Comparison of ENCODE assay signal across 10 cellular contexts in the genomic region with DNA sequence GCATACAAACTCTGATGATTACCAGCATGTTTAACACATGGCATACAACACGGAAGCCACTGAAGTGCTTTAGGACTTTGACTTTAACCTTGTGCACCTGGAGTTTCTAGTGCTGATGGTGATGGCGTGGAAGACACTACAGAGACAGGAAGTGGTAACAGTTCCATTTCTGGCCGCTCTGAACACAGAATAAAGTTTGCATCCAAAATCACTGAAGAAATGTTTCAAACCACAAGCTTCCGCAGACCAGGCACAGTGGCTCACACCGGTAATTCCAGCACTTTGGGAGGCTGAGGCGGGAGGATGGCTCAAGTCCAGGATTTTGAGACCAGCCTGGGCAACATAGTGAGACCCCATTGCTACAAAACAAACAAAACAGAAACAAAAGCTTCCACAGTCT. TPM values are rescaled to one million over a fixed set of nuclear protein-coding genes. Genes with fewer than 3 reads are reported as not detected.
A peak's percentile ranks its signal among the peaks of the same experiment; 100 is the strongest.
DNase-seq lines count a peak whose midpoint lies in the region; ATAC-seq and TF ChIP-seq lines count a peak whose summit lies in the region.
"Had no signal": no experiment of that assay in that cellular context is flagged by ENCODE, and none has a peak within 500 bp of the region (broad histone marks: within the 10 kb centered on the region; RNA-seq: fewer than 3 reads in every experiment).

No MANE protein-coding gene starts in this region.

- peak overlapping the region; percentile 31; the same call in 1 of the 2 replicates for H2AFZ ChIP-seq in KMS-11 (ENCODE audit: low read depth)

- no peaks in the 10 kb centered on the region for H3K27me3 ChIP-seq in KMS-11 (ENCODE audit: insufficient read depth, low read depth)
- no peaks in the 10 kb centered on the region for H3K27me3 ChIP-seq in naive thymus-derived CD4-positive, alpha-beta T cell (ENCODE audit: control insufficient read depth in 2 of 2, insufficient read depth in 2 of 2, low read length in 2 of 2)

- ATAC-seq in activated CD4-positive, CD25-positive, alpha-beta regulatory T cell treated with anti-CD3 and anti-CD28 coated beads, Interleukin-2, amount 50 U/mL, for 24 hours: peak; percentile 57 to 60
- ATAC-seq in GM21717 (IDR thresholded peaks at IDR 0.05; ENCODE audit: unreplicated experiment): peak; percentile 66
- ATAC-seq in naive thymus-derived CD4-positive, alpha-beta T cell: peak; percentile 81

- H4K20me1 ChIP-seq in KMS-11 (ENCODE audit: insufficient read depth): no peaks in the 10 kb centered on the region

- TF ChIP-seq CTCF in KMS-11 (conservative IDR thresholded peaks at IDR 0.05; ENCODE audit: low read depth, low read length): no peak
- TF ChIP-seq CTCF in progenitor cell of endocrine pancreas (IDR thresholded peaks at IDR 0.05; ENCODE audit: unreplicated experiment): no peak

- no peaks in the 10 kb centered on the region for H3K27me3 Mint-ChIP-seq in naive thymus-derived CD4-positive, alpha-beta T cell
- H3K27me3 Mint-ChIP-seq in progenitor cell of endocrine pancreas: peaks cover 13% of the 10 kb centered on the region

- no peaks in the 10 kb centered on the region for H3K79me2 ChIP-seq in KMS-11 (ENCODE audit: insufficient read depth, low read depth)

- no peak overlapping the region for H3K9ac ChIP-seq in KMS-11

- H3K36me3 Mint-ChIP-seq in naive thymus-derived CD4-positive, alpha-beta T cell: no peaks in the 10 kb centered on the region
- H3K36me3 Mint-ChIP-seq in progenitor cell of endocrine pancreas (ENCODE audit: insufficient read depth): no peaks in the 10 kb centered on the region

- peaks cover 30% of the 10 kb centered on the region for H3K4me1 ChIP-seq in KMS-11 (ENCODE audit: low read depth, poor library complexity, severe bottlenecking)
- peaks cover 0 to 16% of the 10 kb centered on the region in 2 donors for H3K4me1 ChIP-seq in naive thymus-derived CD4-positive, alpha-beta T cell (ENCODE audit: control insufficient read depth in 2 of 2, insufficient read depth in 2 of 2, low read length in 2 of 2)

- no peaks in the 10 kb centered on the region for H3K9me3 ChIP-seq in naive thymus-derived CD4-positive, alpha-beta T cell (ENCODE audit: control insufficient read depth in 2 of 3, low read length in 3 of 3)

- intact Hi-C loops in naive thymus-derived CD4-positive, alpha-beta T cell (cut with micrococcal nuclease): loop anchor here in 1 of 2 donors (10.0 kb wide), 1 partner anchor 80 kb away; no protein-coding TSS in a partner anchor

- no peaks in the 10 kb centered on the region for H3K9me3 Mint-ChIP-seq in naive thymus-derived CD4-positive, alpha-beta T cell
- no peaks in the 10 kb centered on the region for H3K9me3 Mint-ChIP-seq in progenitor cell of endocrine pancreas (ENCODE audit: low read depth)

- CTCF ChIA-PET in naive thymus-derived CD4-positive, alpha-beta T cell (lab: Charles Lee): interaction anchor here (0.6 to 1.1 kb wide), 4 partner anchors 42 to 1190 kb away, joined by 3 to 4 read pairs (median 3); no protein-coding TSS in a partner anchor

- peak overlapping the region in 9 of 10 donors; percentile 4 to 71 (median 54) for H3K4me3 Mint-ChIP-seq in naive thymus-derived CD4-positive, alpha-beta T cell
- no peak overlapping the region for H3K4me3 Mint-ChIP-seq in progenitor cell of endocrine pancreas (ENCODE audit: low read depth)

- peak overlapping the region; percentile 47 to 93 (median 84) for H3K27ac Mint-ChIP-seq in naive thymus-derived CD4-positive, alpha-beta T cell
- H3K27ac Mint-ChIP-seq in progenitor cell of endocrine pancreas: no peak overlapping the region

- POLR2A ChIA-PET in naive thymus-derived CD4-positive, alpha-beta T cell (lab: Charles Lee): interaction anchor here (0.6 kb wide), 3 partner anchors 1002 to 1992 kb away, joined by 4 read pairs; no protein-coding TSS in a partner anchor

- no peak for DNase-seq in activated CD4-positive, CD25-positive, alpha-beta regulatory T cell treated with anti-CD3 and anti-CD28 coated beads, Interleukin-2, amount 50 U/mL, for 72 hours
- DNase-seq in naive thymus-derived CD4-positive, alpha-beta T cell: peak in 7 of 9 donors; percentile 29 to 77 (median 73)
- DNase-seq in progenitor cell of endocrine pancreas (ENCODE audit: low spot score, unreplicated experiment) (no peak), ACHN (no peak), HUDEP-2 (lab: John Stamatoyannopoulos, UW; ENCODE audit: unreplicated experiment in 76 of 76) (no peak)
- DNase-seq: H7 had no signal

- H3K4me1 Mint-ChIP-seq in naive thymus-derived CD4-positive, alpha-beta T cell: peaks cover 12 to 34% (median 28%) of the 10 kb centered on the region in 7 donors
- peaks cover 1% of the 10 kb centered on the region for H3K4me1 Mint-ChIP-seq in progenitor cell of endocrine pancreas (ENCODE audit: low read depth)

- no peak overlapping the region for H3K4me3 ChIP-seq in KMS-11 (IDR thresholded peaks at IDR 0.05; ENCODE audit: insufficient read depth, low read depth, low read length)
- H3K4me3 ChIP-seq in naive thymus-derived CD4-positive, alpha-beta T cell (ENCODE audit: low read length): no peak overlapping the region

- in situ Hi-C loops in ACHN (cut with HindIII; ENCODE audit: low pct_ligation_motif_present, low pct_unique_long_range_greater_than_20kb, low sequenced_read_pairs): no loop called here

- peak overlapping the region; percentile 10; the same call in 1 of the 2 replicates for H3K4me2 ChIP-seq in KMS-11

- peak overlapping the region; percentile 21 for H3K27ac ChIP-seq in KMS-11
- H3K27ac ChIP-seq in naive thymus-derived CD4-positive, alpha-beta T cell (ENCODE audit: low read depth, low read length): no peak overlapping the region
- H3K27ac ChIP-seq: 22Rv1 had no signal

- H3K36me3 ChIP-seq in KMS-11 (ENCODE audit: insufficient read depth): no peaks in the 10 kb centered on the region
- no peaks in the 10 kb centered on the region for H3K36me3 ChIP-seq in naive thymus-derived CD4-positive, alpha-beta T cell (ENCODE audit: control insufficient read depth in 2 of 3, insufficient read depth in 3 of 3, low read length in 3 of 3)

RNA-seq across cellular contexts. Expression of gene TNPO3, which starts 40.3 kb away (rescaled TPM):
- 10 to 100 TPM; 28.6 to 40.6 (median 39.6) TPM for total RNA-seq in naive thymus-derived CD4-positive, alpha-beta T cell
- 10 to 100 TPM; 30.4 to 37.7 TPM for polyA plus RNA-seq in naive thymus-derived CD4-positive, alpha-beta T cell
- total RNA-seq in progenitor cell of endocrine pancreas: 44.8 and 44.9 TPM in 2 replicates

RNA-seq across cellular contexts. Expression of gene TSPAN33, which starts 49.2 kb away (rescaled TPM):
- 10 to 100 TPM in 1 of 5 experiments, 1 to 10 TPM in 4; 1.8 to 14.8 (median 3.6) TPM for total RNA-seq in naive thymus-derived CD4-positive, alpha-beta T cell
- 10 to 100 TPM in 1 of 2 donors, 1 to 10 TPM in 1; 3.3 to 13.0 TPM for polyA plus RNA-seq in naive thymus-derived CD4-positive, alpha-beta T cell
- 22.2 and 24.5 TPM in 2 replicates for total RNA-seq in progenitor cell of endocrine pancreas

Comparison
In these comparisons a context has a peak if more than half of its experiments do, and no peak if none do; other contexts are left out.
1. DNase-seq: peak in naive thymus-derived CD4-positive, alpha-beta T cell (7 of 9); none in activated CD4-positive, CD25-positive, alpha-beta regulatory T cell treated with anti-CD3 and anti-CD28 coated beads, Interleukin-2, amount 50 U/mL, for 72 hours (single experiment), progenitor cell of endocrine pancreas (single experiment), ACHN (single experiment) and HUDEP-2 (0 of 76).
2. Peak in every context shown above with its lines, with median percentiles within 50 percentile points of each other: ATAC-seq.